In genomic region chr17:17694229-17695081, GRCh38 we compare ENCODE assay signal across 1 cellular context.
A peak's percentile ranks its signal among the peaks of the same experiment; 100 is the strongest.
TF ChIP-seq lines count a peak whose summit lies in the region.

No MANE protein-coding gene starts in this region.

TF ChIP-seq in GM12878, 131 proteins besides CTCF, POLR2A, EP300 and RAD21 (continued from another document):
- TF ChIP-seq STAT3 (IDR thresholded peaks at IDR 0.05; ENCODE audit: low read depth, low read length) (no peak), KLF5 (IDR thresholded peaks at IDR 0.05; ENCODE audit: partially characterized antibody) (no peak), HDGF (IDR thresholded peaks at IDR 0.05) (peak; percentile 94), POLR2AphosphoS2 (IDR thresholded peaks at IDR 0.05; ENCODE audit: low read depth, low read length) (peak; percentile 45; the same call in 1 of the 2 replicates), ATF2 (IDR thresholded peaks at IDR 0.05; ENCODE audit: low read length) (no peak), KAT2A (conservative IDR thresholded peaks at IDR 0.05; ENCODE audit: control insufficient read depth, low read depth, low read length) (no peak), POU2F2 (IDR thresholded peaks at IDR 0.05; ENCODE audit: borderline replicate concordance, low read depth, low read length) (peak; percentile 56; the same call in 2 of the 3 replicates), RAD51 (IDR thresholded peaks at IDR 0.05) (no peak), NRF1 (conservative IDR thresholded peaks at IDR 0.05; ENCODE audit: low read depth, low read length) (no peak), MAX (IDR thresholded peaks at IDR 0.05; ENCODE audit: low read depth, low read length) (peak; percentile 71; the same call in 1 of the 2 replicates), TCF3 (IDR thresholded peaks at IDR 0.05; ENCODE audit: borderline replicate concordance, insufficient read depth, low read depth, low read length) (0 out of 2 replicates have a peak, but pooled peaks have one; percentile 20), ZNF622 (IDR thresholded peaks at IDR 0.05) (no peak), KDM1A (IDR thresholded peaks at IDR 0.05; ENCODE audit: borderline replicate concordance) (no peak)
